ENCODE assay signal across 7 cellular contexts in genomic region chr1:25796807-25797458, GRCh38. TPM values are rescaled to one million over a fixed set of nuclear protein-coding genes. Genes with fewer than 3 reads are reported as not detected.
DNase-seq lines count a peak whose midpoint lies in the region; ATAC-seq, FAIRE-seq and TF ChIP-seq lines count a peak whose summit lies in the region.

No MANE protein-coding gene starts in this region.

- no peaks in the 10 kb centered on the region for H3K9me3 ChIP-seq in WERI-Rb-1 (ENCODE audit: severe bottlenecking)

- peak; percentile 80 for FAIRE-seq in GM19239 (lab: Jason Lieb, UNC)

- no peaks in the 10 kb centered on the region for H3K36me3 ChIP-seq in WERI-Rb-1

- H3K4me3 ChIP-seq in WERI-Rb-1 (ENCODE audit: low read depth, low read length), result no peak overlapping the region

- intact Hi-C loops in MCF 10A (cut with micrococcal nuclease), result loop anchor here (1.0 to 10.0 kb wide), 6 partner anchors 100 to 552 kb away; partner anchors contain the start of gene RSRP1

- no peaks in the 10 kb centered on the region for H3K27me3 ChIP-seq in WERI-Rb-1 (ENCODE audit: insufficient read depth, low read depth, severe bottlenecking)

- peaks cover 18% of the 10 kb centered on the region for H3K4me1 Mint-ChIP-seq in MCF 10A (ENCODE audit: insufficient read depth, unreplicated experiment)

- H3K27me3 Mint-ChIP-seq in MCF 10A (ENCODE audit: insufficient read depth, unreplicated experiment), result no peaks in the 10 kb centered on the region

- DNase-seq in GM19239 (ENCODE audit: insufficient read length, low spot score) (no peak), NCI-H2196 (lab: John Stamatoyannopoulos, UW; ENCODE audit: unreplicated experiment) (peak; percentile 91), WERI-Rb-1 (peak; percentile 87), MCF 10A (ENCODE audit: unreplicated experiment) (peak; percentile 83), islet precursor cell (peak; percentile 91)
- DNase-seq in stimulated activated CD4-positive, alpha-beta T cell treated with anti-CD3 and anti-CD28 coated beads, Interleukin-1b, Interleukin-23, amount 100 ng/mL, for 1 hour (ENCODE audit: low read depth in 2 of 2), result peak; percentile 75 to 81

- no TSS peak for BruUV-seq in MCF 10A (replicated peaks; lab: Mats Ljungman, UMichigan)

- ATAC-seq in HG03565 (IDR thresholded peaks at IDR 0.05; ENCODE audit: unreplicated experiment), result no peak

- no peaks in the 10 kb centered on the region for H3K36me3 Mint-ChIP-seq in MCF 10A (ENCODE audit: insufficient read depth, unreplicated experiment)

- CTCF ChIA-PET in MCF 10A (lab: Yijun Ruan, JAX), result interaction anchor here (0.6 to 2.1 kb wide), 14 partner anchors 9 to 295 kb away, joined by 3 to 15 read pairs (median 7); no protein-coding TSS in a partner anchor

- no peak overlapping the region for H3K4me3 Mint-ChIP-seq in MCF 10A (ENCODE audit: unreplicated experiment)

- peak overlapping the region; percentile 8; the same call in 1 of the 2 replicates for H3K27ac ChIP-seq in WERI-Rb-1

- TF ChIP-seq CTCF in WERI-Rb-1 (IDR thresholded peaks at IDR 0.05; ENCODE audit: low read depth, low read length) (peak; percentile 79), MCF 10A (IDR thresholded peaks at IDR 0.05; ENCODE audit: unreplicated experiment) (peak; percentile 79)

- H3K27ac Mint-ChIP-seq in MCF 10A (ENCODE audit: low read depth, unreplicated experiment), result no peak overlapping the region

- no peaks in the 10 kb centered on the region for H3K9me3 Mint-ChIP-seq in MCF 10A (ENCODE audit: unreplicated experiment)

- POLR2A ChIA-PET in MCF 10A (lab: Yijun Ruan, JAX), result no interaction called here

RNA-seq across cellular contexts. Expression of gene SELENON, which starts 3.1 kb away (rescaled TPM):
- 21.8 and 25.5 TPM in 2 replicates for total RNA-seq in MCF 10A (2022)

RNA-seq across cellular contexts. Expression of gene MTFR1L, which starts 22.8 kb away (rescaled TPM):
- 39.3 and 42.2 TPM in 2 replicates for total RNA-seq in MCF 10A (2022)
